Comparison of ENCODE assay signal across 9 cellular contexts in the genomic region with DNA sequence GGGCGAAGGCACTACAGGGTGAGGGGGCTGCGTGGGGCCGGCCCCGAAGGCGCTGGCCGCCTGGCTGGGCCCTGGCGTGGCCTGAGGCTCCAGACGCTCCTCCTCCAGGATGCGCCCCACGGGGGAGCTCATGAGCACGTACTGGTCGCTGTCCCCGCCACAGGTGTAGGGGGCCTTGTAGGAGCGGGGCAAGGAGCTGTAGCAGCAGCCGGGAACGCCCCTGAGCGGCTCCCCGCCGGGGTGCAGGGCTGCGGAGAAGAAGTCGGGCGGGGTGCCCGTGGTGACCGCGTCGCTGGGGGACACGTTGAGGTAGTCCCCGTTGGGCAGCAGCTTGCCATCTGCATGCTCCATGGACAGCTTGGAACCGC. TPM values are rescaled to one million over a fixed set of nuclear protein-coding genes. Genes with fewer than 3 reads are reported as not detected.
DNase-seq lines count a peak whose midpoint lies in the region; ATAC-seq, FAIRE-seq and TF ChIP-seq lines count a peak whose summit lies in the region.
"Had no signal": no experiment of that assay in that cellular context is flagged by ENCODE, and none has a peak within 500 bp of the region (broad histone marks: within the 10 kb centered on the region; RNA-seq: fewer than 3 reads in every experiment).

No MANE protein-coding gene starts in this region.

- H2BK12ac ChIP-seq in H9 (ENCODE audit: insufficient read length, low read depth, low read length) (no peak overlapping the region), mesenchymal stem cell (ENCODE audit: low read length in 2 of 2) (no peak overlapping the region)

- 56% methylated on average over 13 of the region's 29 CpGs for WGBS in A549 (ENCODE audit: missing lambda C conversion rate)
- WGBS in H9 (ENCODE audit: extremely low coverage, insufficient read length, low lambda C conversion rate): no CpG with 5 or more reads among the region's 29 CpGs
- 65% methylated on average over 29 of the region's 29 CpGs for WGBS in mesenchymal stem cell

- H3K4me1 Mint-ChIP-seq in H9: peaks cover 33 to 41% of the 10 kb centered on the region in 2 experiments

- TF ChIP-seq EP300 in A549 (IDR thresholded peaks at IDR 0.05): no peak

- peaks cover 21% of the 10 kb centered on the region for H3K23me2 ChIP-seq in H9 (ENCODE audit: insufficient read length, low read depth, low read length, poor library complexity, severe bottlenecking)

- H2BK20ac ChIP-seq in H9 (ENCODE audit: low read depth, low read length, poor library complexity, severe bottlenecking): no peak overlapping the region

- no peak overlapping the region for H2BK5ac ChIP-seq in H9 (ENCODE audit: insufficient read length, low read length)
- H2BK5ac ChIP-seq in mesenchymal stem cell (ENCODE audit: low read depth, low read length, poor library complexity, severe bottlenecking): no peak overlapping the region

- H2AFZ ChIP-seq in H9 (ENCODE audit: low read length) (no peak overlapping the region), mesenchymal stem cell (ENCODE audit: low read depth, low read length) (no peak overlapping the region)

- H3K4me3 Mint-ChIP-seq in H9: peak overlapping the region; percentile 15 to 46; a peak in 2 of 5 replicates

- H4K5ac ChIP-seq in H9 (ENCODE audit: insufficient read length, low read depth, low read length): no peak overlapping the region

- H3K27me3 ChIP-seq in H9 (ENCODE audit: insufficient read depth, low read length) (no peaks in the 10 kb centered on the region), mesenchymal stem cell (ENCODE audit: control insufficient read depth in 1 of 2, insufficient read depth in 1 of 2, low read length in 2 of 2) (no peaks in the 10 kb centered on the region)

- H3K9me3 ChIP-seq in A549 (no peaks in the 10 kb centered on the region), H9 (ENCODE audit: control insufficient read depth, low read depth, low read length) (no peaks in the 10 kb centered on the region), mesenchymal stem cell (ENCODE audit: control insufficient read depth, low read length) (no peaks in the 10 kb centered on the region)

- H3K9me3 Mint-ChIP-seq in H9: no peaks in the 10 kb centered on the region
- H3K9me3 Mint-ChIP-seq: activated T-cell treated with anti-CD3 and anti-CD28 coated beads, Interleukin-2, amount 50 U/mL, for 72 hours had no signal

- peak overlapping the region; percentile 89 for H3K4me3 ChIP-seq in A549
- no peak overlapping the region for H3K4me3 ChIP-seq in mesenchymal stem cell (ENCODE audit: insufficient read depth in 1 of 2, low read depth in 1 of 2, low read length in 2 of 2)

- H3K79me2 ChIP-seq in H9 (ENCODE audit: insufficient read depth, low read length): peaks cover 7% of the 10 kb centered on the region; the same call in 1 of the 2 replicates

- no peak overlapping the region for H3K56ac ChIP-seq in H9 (ENCODE audit: insufficient read length, low read depth, low read length)

- H3K4ac ChIP-seq in H9 (ENCODE audit: low read depth, low read length) (no peak overlapping the region), mesenchymal stem cell (ENCODE audit: low read depth in 1 of 2, low read length in 2 of 2) (peak overlapping the region in 1 of 2 experiments; percentile 46)

- POLR2A ChIA-PET in A549 (lab: Yijun Ruan, JAX): no interaction called here

- H2AK5ac ChIP-seq in H9 (ENCODE audit: insufficient read length, low read length): no peak overlapping the region
- H2AK5ac ChIP-seq in mesenchymal stem cell (ENCODE audit: low read length, severe bottlenecking): no peak overlapping the region

- H3K14ac ChIP-seq in H9 (ENCODE audit: insufficient read depth, low read length) (no peak overlapping the region; the same call in 1 of the 2 replicates), mesenchymal stem cell (ENCODE audit: low read length in 2 of 2) (no peak overlapping the region)

- no peak for TF ChIP-seq RAD21 in A549 (conservative IDR thresholded peaks at IDR 0.05 in 1 of 2, IDR thresholded peaks at IDR 0.05 in 1 of 2)

- H3K9ac ChIP-seq in H9 (ENCODE audit: extremely low read depth, insufficient read length, low read length) (no peak overlapping the region), mesenchymal stem cell (ENCODE audit: low read length) (no peak overlapping the region)

- no peak for DNase-seq in A549 (ENCODE audit: low read depth in 1 of 2, low spot score in 1 of 2)
- DNase-seq in H9: peak; percentile 74
- DNase-seq in astrocyte of the hippocampus (ENCODE audit: low read depth, low spot score): peak; percentile 45
- DNase-seq in mesenchymal stem cell: no peak
- no peak for DNase-seq in NCI-H187 treated with DMSO at 0.1 percent for 48 hours (lab: John Stamatoyannopoulos, UW)
- no peak for DNase-seq in occipital lobe (lab: John Stamatoyannopoulos, UW)
- DNase-seq: activated T-cell treated with anti-CD3 and anti-CD28 coated beads, Interleukin-2, amount 50 U/mL, for 72 hours had no signal

- no peak overlapping the region for H3T11ph ChIP-seq in H9 (ENCODE audit: low read length)

- H3K4me2 ChIP-seq in A549 (peak overlapping the region; percentile 95), H9 (ENCODE audit: insufficient read depth, insufficient read length, low read length) (peak overlapping the region; percentile 47), mesenchymal stem cell (ENCODE audit: low read length, poor library complexity, severe bottlenecking) (no peak overlapping the region)

- H3K4me1 ChIP-seq in A549 (peaks cover 9% of the 10 kb centered on the region; the same call in 2 of the 3 replicates), H9 (ENCODE audit: insufficient read depth, low read length) (peaks cover 9% of the 10 kb centered on the region; the same call in 1 of the 2 replicates), mesenchymal stem cell (ENCODE audit: control insufficient read depth, insufficient read depth, low read depth, low read length) (peaks cover 38% of the 10 kb centered on the region)

- peak overlapping the region; percentile 89 to 98 for H3K27ac ChIP-seq in A549
- H3K27ac ChIP-seq in H9 (ENCODE audit: insufficient read length, low read depth, low read length): no peak overlapping the region
- no peak overlapping the region for H3K27ac ChIP-seq in mesenchymal stem cell (ENCODE audit: low read length, poor library complexity, severe bottlenecking)

- H4K91ac ChIP-seq in H9 (ENCODE audit: insufficient read length, low read depth, low read length) (no peak overlapping the region), mesenchymal stem cell (ENCODE audit: low read length) (peak overlapping the region; percentile 73)

- TF ChIP-seq CTCF in A549 (IDR thresholded peaks at IDR 0.05) (no peak), H9 (conservative IDR thresholded peaks at IDR 0.05) (peak; percentile 30; the same call in 2 of the 3 replicates)

- H4K8ac ChIP-seq in H9 (replicated peaks; ENCODE audit: insufficient read length, low read depth, low read length) (no peak overlapping the region), mesenchymal stem cell (ENCODE audit: low read length) (peak overlapping the region; percentile 91)

- no peak overlapping the region for H2BK120ac ChIP-seq in H9 (ENCODE audit: low read depth, low read length, poor library complexity, severe bottlenecking)
- no peak overlapping the region for H2BK120ac ChIP-seq in mesenchymal stem cell (ENCODE audit: low read depth, low read length)

- TF ChIP-seq POLR2A in A549 (IDR thresholded peaks at IDR 0.05; ENCODE audit: low read length): no peak

- ATAC-seq in A549 (peak in 1 of 2 experiments; percentile 1; a peak in 2 of 6 replicates), GM18909 (IDR thresholded peaks at IDR 0.05; ENCODE audit: poor library complexity, unreplicated experiment) (no peak), HG02798 (IDR thresholded peaks at IDR 0.05; ENCODE audit: poor library complexity, unreplicated experiment) (no peak)
- ATAC-seq: activated T-cell treated with anti-CD3 and anti-CD28 coated beads, Interleukin-2, amount 50 U/mL, for 72 hours had no signal

- H3K27me3 Mint-ChIP-seq in H9 (ENCODE audit: low read depth): peaks cover 5% of the 10 kb centered on the region

- H2BK15ac ChIP-seq in H9 (ENCODE audit: low read depth, low read length) (no peak overlapping the region), mesenchymal stem cell (ENCODE audit: low read depth, poor library complexity, severe bottlenecking) (peak overlapping the region; percentile 57)

- FAIRE-seq in A549 (lab: Jason Lieb, UNC): no peak

- peaks cover 4% of the 10 kb centered on the region for H4K20me1 ChIP-seq in H9 (ENCODE audit: control insufficient read depth, insufficient read depth, insufficient read length)

- H3K36me3 Mint-ChIP-seq in H9 (ENCODE audit: insufficient read depth in 1 of 3, low read depth in 3 of 3): peaks cover 12 to 21% (median 16%) of the 10 kb centered on the region in 3 experiments; a peak in 6 of 7 replicates

- no peak overlapping the region for H3K18ac ChIP-seq in H9 (ENCODE audit: insufficient read length, low read depth, low read length)
- H3K18ac ChIP-seq in mesenchymal stem cell (ENCODE audit: low read depth in 1 of 2, low read length in 2 of 2): peak overlapping the region in 1 of 2 experiments; percentile 34

- H3K27ac Mint-ChIP-seq in H9: no peak overlapping the region
- H3K27ac Mint-ChIP-seq: activated T-cell treated with anti-CD3 and anti-CD28 coated beads, Interleukin-2, amount 50 U/mL, for 72 hours had no signal

- peaks cover 23 to 35% of the 10 kb centered on the region in 2 experiments for H3K36me3 ChIP-seq in mesenchymal stem cell (ENCODE audit: control insufficient read depth in 1 of 2, insufficient read depth in 2 of 2, low read depth in 1 of 2, low read length in 2 of 2)

- CTCF ChIA-PET in A549 (lab: Yijun Ruan, JAX): interaction anchor here (0.7 to 4.2 kb wide), 14 partner anchors 205 to 867 kb away, joined by 3 to 15 read pairs (median 3); no protein-coding TSS in a partner anchor

- H3K23ac ChIP-seq in H9 (ENCODE audit: insufficient read length, low read depth, low read length) (no peak overlapping the region), mesenchymal stem cell (ENCODE audit: low read length in 2 of 2) (peak overlapping the region in 1 of 2 experiments; percentile 9)

- peaks cover 3% of the 10 kb centered on the region for H3K79me1 ChIP-seq in H9 (ENCODE audit: insufficient read depth, low read depth, low read length, poor library complexity, severe bottlenecking)
- H3K79me1 ChIP-seq in mesenchymal stem cell (replicated peaks; ENCODE audit: low read length, poor library complexity, severe bottlenecking): peaks cover 28% of the 10 kb centered on the region

RNA-seq across cellular contexts. Expression of a gene that starts 3.0 kb away (rescaled TPM):
- polyA plus RNA-seq in A549 (2011; rRNA removed): 12.3 and 15.6 TPM in 2 replicates
- polyA plus RNA-seq in A549 (2012; cell fraction: cytosol; rRNA removed): 7.6 and 12.9 TPM in 2 replicates
- polyA plus RNA-seq in A549 (2012; cell fraction: nucleus; rRNA removed): 10.8 and 17.5 TPM in 2 replicates
- polyA plus RNA-seq in A549 (2017; fragmentation: RNase III; extraction: RNeasy Plus Mini Kit Qiagen cat#74134 plus additional on column Dnase treatment): 3.9 to 5.2 TPM (median 4.8 TPM) in 3 replicates
- 11.7 and 12.6 TPM in 2 replicates for polyA minus RNA-seq in A549 (2011; rRNA and poly(A)+ RNA removed)
- total RNA-seq in H9 (2021): 10.0 and 10.1 TPM in 2 replicates
- polyA plus RNA-seq in mesenchymal stem cell (2013, experiment 1 of 2): 3.5 TPM
- polyA plus RNA-seq in mesenchymal stem cell (2013, experiment 2 of 2): 3.5 TPM
- 12.8 TPM for total RNA-seq in occipital lobe

Comparison
In these comparisons a context has a peak if more than half of its experiments do, and no peak if none do; other contexts are left out.
1. DNase-seq: peak in H9 (single experiment) and astrocyte of the hippocampus (single experiment); none in A549 (0 of 2), mesenchymal stem cell (single experiment), NCI-H187 treated with DMSO at 0.1 percent for 48 hours (single experiment) and occipital lobe (single experiment).
2. H3K27ac ChIP-seq: peak in A549 (2 of 2); none in H9 (single experiment) and mesenchymal stem cell (single experiment).